In the genomic region with DNA sequence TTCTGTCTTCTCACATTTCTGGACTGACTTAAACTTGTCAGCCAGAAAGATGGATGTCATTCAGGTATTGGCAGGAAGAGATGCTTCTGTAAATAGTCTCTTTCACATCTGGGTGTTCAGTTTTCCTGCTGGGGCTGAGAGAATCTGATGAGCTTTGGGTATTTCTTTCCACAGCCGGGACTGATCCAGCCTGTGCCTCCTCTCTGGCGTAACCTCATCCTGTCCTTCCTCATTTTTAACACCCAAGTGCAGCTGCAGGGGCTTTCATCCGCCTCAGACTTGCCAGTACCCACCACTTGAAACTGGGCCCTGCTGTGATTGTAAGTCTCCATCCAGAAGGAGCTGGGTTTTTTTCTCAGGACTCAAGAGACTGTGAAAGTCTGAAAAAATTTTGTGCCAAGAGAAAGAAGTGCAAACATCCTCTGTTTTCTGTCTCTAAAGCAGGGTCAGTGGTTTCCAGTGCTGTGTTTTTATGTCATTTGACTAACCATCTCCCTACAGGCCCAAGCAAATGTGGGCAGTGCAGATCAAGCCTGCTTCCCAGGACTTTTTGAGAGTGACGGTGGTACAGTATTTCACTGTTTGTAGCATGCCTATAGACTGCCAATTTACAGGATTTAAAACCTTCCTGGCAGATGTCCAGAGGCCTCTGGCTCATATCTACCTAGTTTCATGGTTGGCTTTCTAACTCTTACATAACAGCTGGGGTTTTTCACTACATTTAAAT, we compare ENCODE assay signal across 8 cellular contexts.
DNase-seq lines count a peak whose midpoint lies in the region; ATAC-seq and TF ChIP-seq lines count a peak whose summit lies in the region.

No MANE protein-coding gene starts in this region.

- H3K4me3 ChIP-seq in HUES6 (ENCODE audit: low read depth, low read length), result no peak overlapping the region
- no peak overlapping the region for H3K4me3 ChIP-seq in mammary epithelial cell (replicated peaks in 1 of 3; ENCODE audit: insufficient read depth in 1 of 3, low read depth in 2 of 3, low read length in 3 of 3)
- no peak overlapping the region for H3K4me3 ChIP-seq in WERI-Rb-1 (ENCODE audit: low read depth, low read length)

- H3K36me3 ChIP-seq in HUES6 (ENCODE audit: control insufficient read depth, insufficient read depth, low read length) (no peaks in the 10 kb centered on the region), mammary epithelial cell (ENCODE audit: insufficient read depth, low read length) (no peaks in the 10 kb centered on the region), WERI-Rb-1 (no peaks in the 10 kb centered on the region)

- no TSS peak for BruUV-seq in mammary epithelial cell (replicated peaks; lab: Mats Ljungman, UMichigan)

- in situ Hi-C loops in mammary epithelial cell (cut with MboI; ENCODE audit: low sequenced_read_pairs in 2 of 2), result no loop called here

- H3K9ac ChIP-seq in HUES6 (ENCODE audit: low read length), result no peak overlapping the region
- H3K9ac ChIP-seq in mammary epithelial cell (ENCODE audit: insufficient read depth, low read length), result no peak overlapping the region

- dilution Hi-C loops in mammary epithelial cell (cut with HindIII; ENCODE audit: low sequenced_read_pairs), result no loop called here

- no peak overlapping the region for H3K4me2 ChIP-seq in mammary epithelial cell (ENCODE audit: insufficient read depth, low read depth, low read length)

- H3K9me3 ChIP-seq in HUES6 (ENCODE audit: control insufficient read depth, insufficient read depth, low read depth, low read length) (no peaks in the 10 kb centered on the region), mammary epithelial cell (replicated peaks; ENCODE audit: insufficient read depth, low read length) (no peaks in the 10 kb centered on the region), WERI-Rb-1 (ENCODE audit: severe bottlenecking) (no peaks in the 10 kb centered on the region)

- ATAC-seq in GM18511 (IDR thresholded peaks at IDR 0.05; ENCODE audit: unreplicated experiment), result peak; percentile 54
- no peak for ATAC-seq in HG03565 (IDR thresholded peaks at IDR 0.05; ENCODE audit: unreplicated experiment)

- intact Hi-C loops in mammary epithelial cell (cut with micrococcal nuclease), result no loop called here

- H4K20me1 ChIP-seq in mammary epithelial cell (ENCODE audit: insufficient read depth, low read length), result no peaks in the 10 kb centered on the region

- TF ChIP-seq CTCF in mammary epithelial cell (conservative IDR thresholded peaks at IDR 0.05 in 1 of 2, IDR thresholded peaks at IDR 0.05 in 1 of 2; ENCODE audit: extremely low read depth in 1 of 2, insufficient read depth in 1 of 2, low read depth in 1 of 2, low read length in 2 of 2), result no peak
- no peak for TF ChIP-seq CTCF in WERI-Rb-1 (IDR thresholded peaks at IDR 0.05; ENCODE audit: low read depth, low read length)

- 29% methylated on average over 4 of the region's 4 CpGs for WGBS in mammary epithelial cell (ENCODE audit: low coverage, missing lambda C conversion rate)

- no peaks in the 10 kb centered on the region for H3K79me2 ChIP-seq in mammary epithelial cell (ENCODE audit: insufficient read depth, low read length)

- DNase-seq in mammary epithelial cell (peak; percentile 57), middle frontal gyrus (ENCODE audit: extremely low spot score, low spot score) (peak; percentile 31), HuH-7 (ENCODE audit: low spot score) (no peak), WERI-Rb-1 (no peak)
- DNase-seq in activated CD4-positive, alpha-beta T cell treated with anti-CD3 and anti-CD28 coated beads, Interleukin-2, amount 50 U/mL, for 48 hours, result no peak

- H3K27ac ChIP-seq in HUES6 (ENCODE audit: low read depth, low read length), result 0 out of 2 replicates have a peak overlapping the region, but pooled peaks have one; percentile 13
- no peak overlapping the region for H3K27ac ChIP-seq in mammary epithelial cell (ENCODE audit: insufficient read depth, low read depth, low read length)
- no peak overlapping the region for H3K27ac ChIP-seq in WERI-Rb-1

- H3K4me1 ChIP-seq in HUES6 (ENCODE audit: control insufficient read depth, insufficient read depth, low read length), result peaks cover 45% of the 10 kb centered on the region
- H3K4me1 ChIP-seq in mammary epithelial cell (ENCODE audit: insufficient read depth, low read length), result no peaks in the 10 kb centered on the region

- CTCF ChIA-PET in mammary epithelial cell (lab: Charles Lee; ENCODE audit: low non-redundant PET), result no interaction called here

- no peak overlapping the region for H2AFZ ChIP-seq in mammary epithelial cell (ENCODE audit: low read depth, low read length)

- no peaks in the 10 kb centered on the region for H3K27me3 ChIP-seq in HUES6 (ENCODE audit: control insufficient read depth, insufficient read depth, low read length)
- no peaks in the 10 kb centered on the region for H3K27me3 ChIP-seq in mammary epithelial cell (ENCODE audit: insufficient read depth, low read length)
- H3K27me3 ChIP-seq in WERI-Rb-1 (ENCODE audit: insufficient read depth, low read depth, severe bottlenecking), result no peaks in the 10 kb centered on the region

Comparison
In these comparisons a context has a peak if more than half of its experiments do, and no peak if none do; other contexts are left out.
1. DNase-seq: peak in mammary epithelial cell (single experiment) and middle frontal gyrus (single experiment); none in HuH-7 (single experiment), WERI-Rb-1 (single experiment) and activated CD4-positive, alpha-beta T cell treated with anti-CD3 and anti-CD28 coated beads, Interleukin-2, amount 50 U/mL, for 48 hours (0 of 2).